1 cellular context compared by ENCODE assay signal in genomic region chr5:14838396-14839319, GRCh38.
TF ChIP-seq lines count a peak whose summit lies in the region.

No MANE protein-coding gene starts in this region.

TF ChIP-seq in H1, 55 proteins besides CTCF, POLR2A, EP300 and RAD21:
- TF ChIP-seq CEBPB (IDR thresholded peaks at IDR 0.05; ENCODE audit: low read depth, low read length) (no peak), TAF1 (IDR thresholded peaks at IDR 0.05; ENCODE audit: low read depth, low read length) (no peak), JUND (IDR thresholded peaks at IDR 0.05; ENCODE audit: low read length) (no peak), JUN (IDR thresholded peaks at IDR 0.05; ENCODE audit: low read depth, low read length) (no peak), POU5F1 (IDR thresholded peaks at IDR 0.05; ENCODE audit: low read depth, low read length) (no peak), SUZ12 (IDR thresholded peaks at IDR 0.05; ENCODE audit: low read length) (no peak), GTF2F1 (IDR thresholded peaks at IDR 0.05; ENCODE audit: borderline replicate concordance, low read depth, low read length) (no peak)
TF ChIP-seq in H1: peak in this region for 0.
